8 cellular contexts compared by ENCODE assay signal in the genomic region with DNA sequence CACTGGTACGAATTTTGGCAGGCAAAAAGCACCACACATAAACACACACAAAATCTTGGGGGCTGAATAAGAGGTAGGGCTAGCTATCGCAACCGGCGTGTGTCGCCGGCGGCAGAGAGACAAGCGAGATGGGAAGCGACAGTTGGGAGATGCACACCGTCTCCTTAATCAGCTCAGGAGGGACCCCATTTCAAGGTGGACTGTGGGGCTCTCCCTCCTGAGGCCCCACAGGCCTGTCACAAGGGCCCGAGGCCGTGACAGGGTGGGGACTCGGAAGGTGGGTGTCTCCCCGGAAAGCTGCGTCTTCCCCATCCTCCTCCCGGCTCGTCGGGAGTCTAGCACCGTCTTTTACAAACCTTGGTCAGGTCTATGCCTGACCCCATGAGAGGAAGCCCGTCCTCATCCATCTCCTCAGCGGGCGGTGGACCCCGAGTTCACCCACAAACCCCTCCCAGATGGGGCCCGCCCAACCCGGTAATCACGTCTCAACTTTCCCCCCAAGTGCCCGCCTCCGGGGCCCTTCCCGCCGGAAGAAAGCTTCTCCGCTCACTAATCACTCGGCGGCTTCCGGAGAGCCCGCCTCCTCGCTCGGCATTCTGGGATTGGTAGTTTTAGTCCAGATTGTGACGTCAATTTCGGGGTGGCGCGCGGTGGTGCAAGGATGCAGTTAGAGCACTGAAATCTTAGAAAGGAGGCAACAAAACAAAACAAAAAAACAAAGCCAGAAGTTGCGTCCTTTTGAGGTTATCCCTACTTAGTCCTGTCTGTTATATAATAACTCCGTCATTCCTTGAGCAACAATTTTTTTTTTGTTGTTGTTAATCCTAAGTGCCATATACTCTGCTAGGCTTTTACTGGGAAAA. TPM values are rescaled to one million over a fixed set of nuclear protein-coding genes. Genes with fewer than 3 reads are reported as not detected.
DNase-seq lines count a peak whose midpoint lies in the region; ATAC-seq and TF ChIP-seq lines count a peak whose summit lies in the region.

A gene with protein sequence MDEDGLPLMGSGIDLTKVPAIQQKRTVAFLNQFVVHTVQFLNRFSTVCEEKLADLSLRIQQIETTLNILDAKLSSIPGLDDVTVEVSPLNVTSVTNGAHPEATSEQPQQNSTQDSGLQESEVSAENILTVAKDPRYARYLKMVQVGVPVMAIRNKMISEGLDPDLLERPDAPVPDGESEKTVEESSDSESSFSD (minus strand): TSS at position 436 of the 863 bp plus-strand sequence. CDS start 29 bp downstream, at position 407.

- H3K9me3 ChIP-seq in Karpas-422 (ENCODE audit: low read length) (no peaks in the 10 kb centered on the region), esophagus muscularis mucosa (no peaks in the 10 kb centered on the region), muscle layer of duodenum (ENCODE audit: control insufficient read depth in 1 of 2, low read length in 2 of 2) (no peaks in the 10 kb centered on the region)

- 2% methylated on average over 42 of the region's 44 CpGs for WGBS in esophagus muscularis mucosa

- ATAC-seq in GM21825 (IDR thresholded peaks at IDR 0.05; ENCODE audit: unreplicated experiment), result peak; percentile 97

- DNase-seq in DMS79 treated with DMSO at 0.1 percent for 48 hours (lab: John Stamatoyannopoulos, UW) (peak; percentile 94), Karpas-422 (peak; percentile 98), RKO (ENCODE audit: low spot score) (peak; percentile 94), activated T-helper 1 cell treated with Interleukin-2 at 50 U/mL for 16 hours (ENCODE audit: low read depth) (peak; percentile 90), esophagus muscularis mucosa (ENCODE audit: extremely low spot score) (peak; percentile 99)
- DNase-seq in stimulated activated CD8-positive, alpha-beta memory T cell treated with anti-CD3 and anti-CD28 coated beads, Interleukin-7, amount 100 ng/mL, for 4 hours (ENCODE audit: low read depth in 2 of 2), result peak; percentile 93

- H3K4me3 ChIP-seq in Karpas-422 (ENCODE audit: low read length) (peak within 1 kb of the TSS; percentile 88), esophagus muscularis mucosa (peak within 1 kb of the TSS; percentile 70 to 85 (median 83)), muscle layer of duodenum (ENCODE audit: low read depth in 1 of 2, low read length in 2 of 2) (peak within 1 kb of the TSS; percentile 88 to 90)

- H2AFZ ChIP-seq in Karpas-422 (ENCODE audit: low read length), result peak within 1 kb of the TSS; percentile 79

- intact Hi-C loops in esophagus muscularis mucosa (cut with DNase I), result loop anchor here (5.0 to 10.0 kb wide), 2 partner anchors 127 to 364 kb away; a partner anchor contains a TSS

- H3K79me2 ChIP-seq in Karpas-422 (ENCODE audit: low read length), result peaks cover 12% of the 10 kb centered on the region; the same call in 1 of the 2 replicates

- H4K20me1 ChIP-seq in Karpas-422 (ENCODE audit: insufficient read depth, low read depth, low read length), result no peaks in the 10 kb centered on the region

- H3K9me2 ChIP-seq in Karpas-422 (replicated peaks; ENCODE audit: insufficient read depth, low read length), result no peaks in the 10 kb centered on the region

- H3K4me1 ChIP-seq in Karpas-422 (ENCODE audit: low read length) (peaks cover 10% of the 10 kb centered on the region; the same call in 1 of the 2 replicates), esophagus muscularis mucosa (peaks cover 0 to 12% (median 10%) of the 10 kb centered on the region in 4 donors), muscle layer of duodenum (ENCODE audit: control insufficient read depth in 1 of 2, insufficient read depth in 2 of 2, low read length in 2 of 2) (peaks cover 0 to 3% of the 10 kb centered on the region in 2 donors)

- H3K27me3 ChIP-seq in Karpas-422 (ENCODE audit: low read length), result no peaks in the 10 kb centered on the region
- no peaks in the 10 kb centered on the region for H3K27me3 ChIP-seq in esophagus muscularis mucosa
- no peaks in the 10 kb centered on the region for H3K27me3 ChIP-seq in muscle layer of duodenum (ENCODE audit: low read depth, low read length)

- H3K36me3 ChIP-seq in Karpas-422 (ENCODE audit: insufficient read depth, low read length) (peaks cover 23% of the 10 kb centered on the region), esophagus muscularis mucosa (peaks cover 0 to 20% (median 3%) of the 10 kb centered on the region in 4 donors), muscle layer of duodenum (ENCODE audit: control insufficient read depth in 1 of 2, insufficient read depth in 2 of 2, low read length in 2 of 2) (no peaks in the 10 kb centered on the region)

- peak within 1 kb of the TSS; percentile 85 for H3K4me2 ChIP-seq in Karpas-422 (ENCODE audit: low read depth, low read length, poor library complexity, severe bottlenecking)

- 0 out of 2 replicates have a peak within 1 kb of the TSS, but pooled peaks have one; percentile 12 for H3K27ac ChIP-seq in Karpas-422 (ENCODE audit: low read length)
- peak within 1 kb of the TSS; percentile 86 to 91 (median 90) for H3K27ac ChIP-seq in esophagus muscularis mucosa (replicated peaks in 1 of 4)
- H3K27ac ChIP-seq in muscle layer of duodenum (ENCODE audit: low read length), result peak within 1 kb of the TSS; percentile 96

- no peak for TF ChIP-seq EP300 in esophagus muscularis mucosa (IDR thresholded peaks at IDR 0.05)

- no peak for TF ChIP-seq CTCF in esophagus muscularis mucosa (IDR thresholded peaks at IDR 0.05)

- peak; percentile 90 for TF ChIP-seq POLR2A in esophagus muscularis mucosa (IDR thresholded peaks at IDR 0.05; ENCODE audit: low read depth)

- peak within 1 kb of the TSS; percentile 89 for H3K9ac ChIP-seq in Karpas-422 (ENCODE audit: low read length)

RNA-seq across cellular contexts. Expression of the gene that starts here (rescaled TPM):
- 70.5 and 75.1 TPM in 2 replicates for total RNA-seq in Karpas-422 (2014; rRNA removed; shearing (Covaris generic); ENCODE audit: low replicate concordance)
- 100 to 1,000 TPM in 1 of 4 donors, 10 to 100 TPM in 3; 85.7 to 101 (median 86.8) TPM for total RNA-seq in esophagus muscularis mucosa

Comparison
In these comparisons a context has a peak if more than half of its experiments do, and no peak if none do; other contexts are left out.
1. Peak in every context shown above with its lines: DNase-seq, ATAC-seq, H3K4me3 ChIP-seq and H3K27ac ChIP-seq.
2. H3K27ac ChIP-seq: peak in every context shown above with its lines; median percentile 96 in muscle layer of duodenum; 90 in esophagus muscularis mucosa; 12 in Karpas-422.